ENCODE assay signal across 21 cellular contexts in the genomic region with DNA sequence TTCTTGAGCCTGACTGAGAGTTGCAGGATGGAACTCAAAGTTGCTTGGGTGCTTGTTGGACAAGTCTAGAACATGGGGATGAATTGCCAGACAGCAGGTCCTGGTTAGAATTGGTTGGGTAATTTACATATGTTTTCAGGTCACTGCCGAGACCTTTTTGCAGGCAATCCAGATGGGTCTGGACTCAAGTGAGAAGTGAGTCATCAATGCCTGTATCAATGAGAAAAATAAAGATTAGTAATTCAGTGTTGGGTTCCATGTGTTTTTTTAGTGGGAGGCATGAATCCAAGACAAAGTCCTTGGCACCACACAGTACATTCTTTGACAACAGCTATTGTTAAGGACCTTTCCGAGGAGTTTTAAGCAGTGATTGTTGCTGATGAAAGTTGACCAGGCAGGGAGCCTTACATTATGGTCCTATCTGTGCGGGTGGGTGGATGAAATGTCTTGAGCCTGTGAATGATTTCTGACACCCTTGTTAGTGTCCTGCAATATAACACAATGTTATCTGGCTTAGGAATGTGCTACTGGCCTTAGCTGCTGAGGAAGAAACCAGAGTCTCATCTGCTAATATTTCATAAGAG.
"Had no signal": no experiment of that assay in that cellular context is flagged by ENCODE, and none has a peak within 500 bp of the region (broad histone marks: within the 10 kb centered on the region; RNA-seq: fewer than 3 reads in every experiment).

No MANE protein-coding gene starts in this region.

- H3K4me2 ChIP-seq: hepatocyte, neural progenitor cell, smooth muscle cell had no signal

- H3K36me3 ChIP-seq: left ventricle myocardium inferior, neural progenitor cell, pancreas had no signal

- H3K9me3 ChIP-seq: left ventricle myocardium inferior, pancreas had no signal

- H3K79me2 ChIP-seq: hepatocyte had no signal

- H3K4me3 ChIP-seq: hepatocyte, left ventricle myocardium inferior, lung, neural progenitor cell, pancreas, smooth muscle cell had no signal

- H3K27ac Mint-ChIP-seq: dendritic cell treated with granulocyte-macrophage colony-stimulating factor and Interleukin-4, amounts not matched to agents 40 ng/mL and 50 ng/mL, for 4 days; effector memory CD8-positive, alpha-beta T cell; natural killer cell treated with Interleukin-12 subunit alpha and Interleukin-12 subunit beta and Interleukin-15 and Interleukin-18, amount 100 ng/mL, for 72 hours; neural progenitor cell; progenitor cell of endocrine pancreas had no signal

- H2AFZ ChIP-seq: hepatocyte, neural progenitor cell had no signal

- H3K27ac ChIP-seq: hepatocyte, left ventricle myocardium inferior, neural progenitor cell, pancreas had no signal

- DNase-seq: effector memory CD8-positive, alpha-beta T cell; foreskin melanocyte; head of caudate nucleus; kidney; left cardiac atrium; left ventricle myocardium inferior; mesenchymal stem cell; midbrain; right cardiac atrium; stimulated activated CD4-positive, alpha-beta T cell treated with anti-CD3 and anti-CD28 coated beads, Interleukin-2, amount 100 ng/mL, for 48 hours; stimulated activated naive CD4-positive, alpha-beta T cell treated with Interleukin-2 at 50 U/mL for 16 hours; trophoblast cell had no signal

- ATAC-seq: effector memory CD8-positive, alpha-beta T cell; natural killer cell treated with Interleukin-12 subunit alpha and Interleukin-12 subunit beta and Interleukin-15 and Interleukin-18, amount 100 ng/mL, for 72 hours; right cardiac atrium had no signal

- H3K4me1 ChIP-seq: pancreas had no signal

- H3K9ac ChIP-seq: neural progenitor cell had no signal

- H3K36me3 Mint-ChIP-seq: natural killer cell treated with Interleukin-12 subunit alpha and Interleukin-12 subunit beta and Interleukin-15 and Interleukin-18, amount 100 ng/mL, for 72 hours; neural progenitor cell had no signal

- H3K4me3 Mint-ChIP-seq: dendritic cell treated with granulocyte-macrophage colony-stimulating factor and Interleukin-4, amounts not matched to agents 40 ng/mL and 50 ng/mL, for 4 days; effector memory CD8-positive, alpha-beta T cell; natural killer cell treated with Interleukin-12 subunit alpha and Interleukin-12 subunit beta and Interleukin-15 and Interleukin-18, amount 100 ng/mL, for 72 hours; neural progenitor cell had no signal

- FAIRE-seq: colon, kidney, pancreas had no signal

- H3K27me3 ChIP-seq: hepatocyte, neural progenitor cell, pancreas had no signal

- H3K9me3 Mint-ChIP-seq: dendritic cell treated with granulocyte-macrophage colony-stimulating factor and Interleukin-4, amounts not matched to agents 40 ng/mL and 50 ng/mL, for 4 days; effector memory CD8-positive, alpha-beta T cell; natural killer cell treated with Interleukin-12 subunit alpha and Interleukin-12 subunit beta and Interleukin-15 and Interleukin-18, amount 100 ng/mL, for 72 hours; neural progenitor cell had no signal
